ENCODE assay signal across 24 cellular contexts in genomic region chr12:87200289-87200979, GRCh38.
"Had no signal": no experiment of that assay in that cellular context is flagged by ENCODE, and none has a peak within 500 bp of the region (broad histone marks: within the 10 kb centered on the region; RNA-seq: fewer than 3 reads in every experiment).

No MANE protein-coding gene starts in this region.

- H3K4me3 ChIP-seq: adrenal gland, Peyer's patch had no signal

- H3K36me3 Mint-ChIP-seq: activated naive CD8-positive, alpha-beta T cell treated with anti-CD3 and anti-CD28 coated beads, Interleukin-2, amount 10 ng/mL, durations not matched to agents 7 days and 5 days; WTC11 had no signal

- ATAC-seq: activated CD8-positive, alpha-beta T cell treated with anti-CD3 and anti-CD28 coated beads, Interleukin-2, amount 10 ng/mL, durations not matched to agents 7 days and 5 days; T-helper 17 cell; WTC11 had no signal

- H3K4me3 Mint-ChIP-seq: activated CD8-positive, alpha-beta T cell treated with anti-CD3 and anti-CD28 coated beads, Interleukin-2, amount 10 ng/mL, durations not matched to agents 7 days and 5 days; activated naive CD8-positive, alpha-beta T cell treated with anti-CD3 and anti-CD28 coated beads, Interleukin-2, amount 10 ng/mL, durations not matched to agents 7 days and 5 days; T-helper 17 cell; WTC11 had no signal

- H3K9me3 ChIP-seq: adrenal gland, Peyer's patch had no signal

- H3K27ac Mint-ChIP-seq: activated CD8-positive, alpha-beta T cell treated with anti-CD3 and anti-CD28 coated beads, Interleukin-2, amount 10 ng/mL, durations not matched to agents 7 days and 5 days; activated naive CD8-positive, alpha-beta T cell treated with anti-CD3 and anti-CD28 coated beads, Interleukin-2, amount 10 ng/mL, durations not matched to agents 7 days and 5 days; T-helper 17 cell; WTC11 had no signal

- H3K27me3 Mint-ChIP-seq: activated naive CD8-positive, alpha-beta T cell treated with anti-CD3 and anti-CD28 coated beads, Interleukin-2, amount 10 ng/mL, durations not matched to agents 7 days and 5 days; T-helper 17 cell had no signal

- H3K27me3 ChIP-seq: adrenal gland, Peyer's patch had no signal

- H3K4me1 Mint-ChIP-seq: activated naive CD8-positive, alpha-beta T cell treated with anti-CD3 and anti-CD28 coated beads, Interleukin-2, amount 10 ng/mL, durations not matched to agents 7 days and 5 days; T-helper 17 cell; WTC11 had no signal

- H3K4me1 ChIP-seq: adrenal gland, Peyer's patch had no signal

- DNase-seq: activated CD4-positive, alpha-beta T cell treated with anti-CD3 and anti-CD28 coated beads for 48 hours; activated CD4-positive, alpha-beta T cell treated with anti-CD3 and anti-CD28 coated beads, Interleukin-2, amount 50 U/mL, for 4 hours; activated CD4-positive, CD25-positive, alpha-beta regulatory T cell treated with anti-CD3 and anti-CD28 coated beads, Interleukin-2, amount 50 U/mL, for 72 hours; activated CD8-positive, alpha-beta memory T cell treated with anti-CD3 and anti-CD28 coated beads, Interleukin-2, amount 50 U/mL, for 48 hours; activated CD8-positive, alpha-beta T cell treated with anti-CD3 and anti-CD28 coated beads, Interleukin-2, amount 10 ng/mL, durations not matched to agents 7 days and 5 days; activated naive CD4-positive, alpha-beta T cell treated with anti-CD3 and anti-CD28 coated beads, Interleukin-2, amount 50 U/mL, for 16 hours; activated naive CD8-positive, alpha-beta T cell treated with anti-CD3 and anti-CD28 coated beads, Interleukin-2, amount 10 ng/mL, durations not matched to agents 7 days and 5 days; activated T-cell treated with anti-CD3 and anti-CD28 coated beads, Interleukin-2, amount 50 U/mL, for 1 hour; adrenal gland; anterior cingulate cortex; IMR-90; Kasumi-1; KBM-7; NCI-H1048; NCI-H1930; NCI-H2171; NCI-H2227 treated with DMSO at 0.1 percent for 48 hours; NCI-H526 treated with DMSO at 0.1 percent for 48 hours; NK-92 treated with Interleukin-12 subunit alpha and Interleukin-12 subunit beta, amount 100 ng/mL, for 24 hours; Peyer's patch; SIG-M5; T-helper 17 cell; T-helper 9 cell had no signal

- H3K27ac ChIP-seq: adrenal gland, Peyer's patch had no signal

- H3K36me3 ChIP-seq: adrenal gland, Peyer's patch had no signal
